Comparison of ENCODE assay signal across 20 cellular contexts in genomic region chr6:105624055-105624454, GRCh38.
"Had no signal": no experiment of that assay in that cellular context is flagged by ENCODE, and none has a peak within 500 bp of the region (broad histone marks: within the 10 kb centered on the region; RNA-seq: fewer than 3 reads in every experiment).

No MANE protein-coding gene starts in this region.

- H3K4me1 ChIP-seq: foreskin keratinocyte, neural progenitor cell, parathyroid adenoma had no signal

- ATAC-seq: foreskin keratinocyte; left lobe of liver; sciatic nerve; stimulated activated naive CD8-positive, alpha-beta T cell treated with anti-CD3 and anti-CD28 coated beads, Interleukin-15, amount 100 ng/mL, for 72 hours had no signal

- H3K27me3 ChIP-seq: dorsolateral prefrontal cortex, foreskin keratinocyte, neural progenitor cell, suprapubic skin, vagina had no signal

- H3K27ac ChIP-seq: dorsolateral prefrontal cortex, foreskin keratinocyte, neural progenitor cell, parathyroid adenoma, suprapubic skin, vagina had no signal

- H3K9me3 ChIP-seq: suprapubic skin, vagina had no signal

- H3K4me3 ChIP-seq: dorsolateral prefrontal cortex, lung, neural progenitor cell, smooth muscle cell, suprapubic skin, vagina had no signal

- H3K36me3 ChIP-seq: neural progenitor cell, suprapubic skin, vagina had no signal

- DNase-seq: dorsolateral prefrontal cortex; effector CD4-positive, alpha-beta T cell; foreskin keratinocyte; glutamatergic neuron; kidney; stimulated activated CD4-positive, alpha-beta T cell treated with anti-CD3 and anti-CD28 coated beads, Interleukin-12 subunit alpha, Interleukin-12 subunit beta, amount 100 ng/mL, for 4 hours; stimulated activated CD4-positive, alpha-beta T cell treated with anti-CD3 and anti-CD28 coated beads, Interleukin-1b, Interleukin-23, amount 100 ng/mL, for 48 hours; stimulated activated CD4-positive, alpha-beta T cell treated with anti-CD3 and anti-CD28 coated beads, Interleukin-4, amount 100 ng/mL, for 1 hour; stimulated activated CD8-positive, alpha-beta memory T cell treated with anti-CD3 and anti-CD28 coated beads, Interleukin-4, amount 100 ng/mL, for 48 hours; stimulated activated naive CD4-positive, alpha-beta T cell; stimulated activated naive CD8-positive, alpha-beta T cell treated with anti-CD3 and anti-CD28 coated beads, Interleukin-15, amount 100 ng/mL, for 72 hours; trophoblast cell had no signal
